In the genomic region with DNA sequence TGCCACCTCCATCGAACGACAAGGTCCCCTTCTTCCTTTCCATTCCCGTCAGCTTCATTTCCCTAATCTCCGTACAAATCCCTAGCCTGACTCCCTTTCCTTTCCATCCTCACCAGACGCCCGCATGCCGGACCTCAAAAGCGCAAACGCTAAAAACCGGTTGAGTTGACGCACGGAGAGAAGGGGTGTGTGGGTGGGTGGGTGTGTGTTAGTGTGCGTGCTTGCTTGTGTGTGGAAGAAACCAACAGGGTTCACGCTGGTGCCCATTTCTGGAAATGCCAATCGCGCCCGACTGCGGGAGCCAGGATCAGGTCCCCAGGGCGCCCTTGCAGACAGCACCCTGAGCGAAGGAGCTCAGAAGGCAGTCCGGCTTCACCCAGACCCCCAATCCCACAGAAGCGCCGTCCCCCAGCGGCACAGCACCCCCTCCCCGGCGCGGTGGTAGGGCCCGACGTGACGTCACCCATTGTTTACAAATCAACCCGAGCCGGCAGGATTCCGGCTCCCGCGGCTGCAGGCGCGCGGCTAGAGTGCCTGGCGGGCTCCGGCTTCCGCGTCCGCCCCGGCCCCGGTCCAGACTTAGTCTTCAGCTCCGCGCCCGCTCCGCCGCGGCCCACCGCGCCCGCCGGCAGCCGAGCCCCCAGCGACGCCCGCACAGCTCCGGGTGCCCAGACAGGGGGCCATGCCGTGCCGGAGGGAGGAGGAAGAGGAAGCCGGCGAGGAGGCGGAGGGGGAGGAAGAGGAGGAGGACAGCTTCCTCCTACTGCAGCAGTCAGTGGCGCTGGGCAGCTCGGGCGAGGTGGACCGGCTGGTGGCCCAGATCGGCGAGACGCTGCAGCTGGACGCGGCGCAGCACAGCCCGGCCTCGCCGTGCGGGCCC, we compare ENCODE assay signal across 8 cellular contexts. TPM values are rescaled to one million over a fixed set of nuclear protein-coding genes. Genes with fewer than 3 reads are reported as not detected.
DNase-seq lines count a peak whose midpoint lies in the region; ATAC-seq and TF ChIP-seq lines count a peak whose summit lies in the region.

A gene with protein sequence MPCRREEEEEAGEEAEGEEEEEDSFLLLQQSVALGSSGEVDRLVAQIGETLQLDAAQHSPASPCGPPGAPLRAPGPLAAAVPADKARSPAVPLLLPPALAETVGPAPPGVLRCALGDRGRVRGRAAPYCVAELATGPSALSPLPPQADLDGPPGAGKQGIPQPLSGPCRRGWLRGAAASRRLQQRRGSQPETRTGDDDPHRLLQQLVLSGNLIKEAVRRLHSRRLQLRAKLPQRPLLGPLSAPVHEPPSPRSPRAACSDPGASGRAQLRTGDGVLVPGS (plus strand): TSS at position 500 of the 880 bp plus-strand sequence. CDS start 183 bp downstream, at position 683.

- intact Hi-C loops in dendritic cell treated with granulocyte-macrophage colony-stimulating factor and Interleukin-4, amounts not matched to agents 40 ng/mL and 50 ng/mL, for 4 days (cut with micrococcal nuclease) = loop anchor here (1.0 kb wide), 1 partner anchor 27 kb away; a partner anchor contains a TSS
- intact Hi-C loops in right lobe of liver (cut with DNase I) = no loop called here

- peaks cover 20% of the 10 kb centered on the region for H3K36me3 Mint-ChIP-seq in dendritic cell treated with granulocyte-macrophage colony-stimulating factor and Interleukin-4, amounts not matched to agents 40 ng/mL and 50 ng/mL, for 4 days (ENCODE audit: low read depth)

- H3K4me3 ChIP-seq in right lobe of liver = peak within 1 kb of the TSS; percentile 70 to 77 (median 72)

- H3K4me1 Mint-ChIP-seq in dendritic cell treated with granulocyte-macrophage colony-stimulating factor and Interleukin-4, amounts not matched to agents 40 ng/mL and 50 ng/mL, for 4 days (ENCODE audit: low read depth) = peaks cover 71% of the 10 kb centered on the region

- no peaks in the 10 kb centered on the region for H3K9me3 ChIP-seq in right lobe of liver

- no peaks in the 10 kb centered on the region for H3K36me3 ChIP-seq in right lobe of liver

- peak; percentile 87 for ATAC-seq in GM19023 (IDR thresholded peaks at IDR 0.05; ENCODE audit: unreplicated experiment)
- ATAC-seq in HG03196 (IDR thresholded peaks at IDR 0.05; ENCODE audit: unreplicated experiment) = peak; percentile 69
- peak; percentile 77 to 85 (median 80) for ATAC-seq in right lobe of liver

- H3K27ac ChIP-seq in right lobe of liver = peak within 1 kb of the TSS; percentile 99 to 100 (median 100)

- no peaks in the 10 kb centered on the region for H3K9me3 Mint-ChIP-seq in dendritic cell treated with granulocyte-macrophage colony-stimulating factor and Interleukin-4, amounts not matched to agents 40 ng/mL and 50 ng/mL, for 4 days

- peak within 1 kb of the TSS; percentile 99 for H3K27ac Mint-ChIP-seq in dendritic cell treated with granulocyte-macrophage colony-stimulating factor and Interleukin-4, amounts not matched to agents 40 ng/mL and 50 ng/mL, for 4 days

- peak; percentile 97 for TF ChIP-seq POLR2A in right lobe of liver (IDR thresholded peaks at IDR 0.05)

- 0% methylated on average over 13 of the region's 79 CpGs for WGBS in right lobe of liver (ENCODE audit: insufficient coverage, low coverage, low lambda C conversion rate, missing lambda C conversion rate)

- no peaks in the 10 kb centered on the region for H3K27me3 ChIP-seq in right lobe of liver

- H3K4me1 ChIP-seq in right lobe of liver = peaks cover 0 to 18% (median 3%) of the 10 kb centered on the region in 4 donors

- DNase-seq in AML-193 (lab: John Stamatoyannopoulos, UW) (peak; percentile 49 to 69), NCI-H510A treated with DMSO at 0.1 percent for 48 hours (lab: John Stamatoyannopoulos, UW) (peak; percentile 86), right lobe of liver (peak; percentile 92 to 93 (median 93))
- peak; percentile 90 for DNase-seq in activated CD4-positive, alpha-beta T cell treated with anti-CD3 and anti-CD28 coated beads, Interleukin-2, amount 50 U/mL, for 1 hour
- peak; percentile 88 for DNase-seq in stimulated activated CD4-positive, alpha-beta T cell treated with anti-CD3 and anti-CD28 coated beads, Interleukin-4, amount 100 ng/mL, for 1 hour

- no peak for TF ChIP-seq CTCF in right lobe of liver (IDR thresholded peaks at IDR 0.05)

- no peaks in the 10 kb centered on the region for H3K27me3 Mint-ChIP-seq in dendritic cell treated with granulocyte-macrophage colony-stimulating factor and Interleukin-4, amounts not matched to agents 40 ng/mL and 50 ng/mL, for 4 days

- peak within 1 kb of the TSS; percentile 93 for H3K4me3 Mint-ChIP-seq in dendritic cell treated with granulocyte-macrophage colony-stimulating factor and Interleukin-4, amounts not matched to agents 40 ng/mL and 50 ng/mL, for 4 days

RNA-seq across cellular contexts. Expression of the gene that starts here (rescaled TPM):
- total RNA-seq in right lobe of liver = 1 to 10 TPM; 3.5 to 8.5 (median 7.4) TPM

Comparison
In these comparisons a context has a peak if more than half of its experiments do, and no peak if none do; other contexts are left out.
1. Peak in every context shown above with its lines: DNase-seq, ATAC-seq, H3K4me3 ChIP-seq and H3K27ac ChIP-seq.